7 cellular contexts compared by ENCODE assay signal in the genomic region with DNA sequence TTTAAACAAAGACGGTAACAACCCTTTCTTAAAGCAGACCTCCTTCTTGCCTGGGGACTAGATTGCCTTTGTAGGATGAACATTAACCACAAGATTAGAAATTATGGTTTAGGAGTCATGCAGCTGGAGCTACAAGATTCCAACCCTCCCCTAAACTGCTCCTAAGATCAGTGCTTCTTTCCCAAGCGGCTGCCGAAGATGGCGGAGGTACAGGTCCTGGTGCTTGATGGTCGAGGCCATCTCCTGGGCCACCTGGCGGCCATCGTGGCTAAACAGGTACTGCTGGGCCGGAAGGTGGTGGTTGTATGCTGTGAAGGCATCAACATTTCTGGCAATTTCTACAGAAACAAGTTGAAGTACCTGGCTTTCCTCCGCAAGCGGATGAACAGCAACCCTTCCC. TPM values are rescaled to one million over a fixed set of nuclear protein-coding genes. Genes with fewer than 3 reads are reported as not detected.
"Had no signal": no experiment of that assay in that cellular context is flagged by ENCODE, and none has a peak within 500 bp of the region (broad histone marks: within the 10 kb centered on the region; RNA-seq: fewer than 3 reads in every experiment).

No MANE protein-coding gene starts in this region.

RNA-seq across cellular contexts. Expression of gene GPRC5A, which starts 16.1 kb away (rescaled TPM):
- total RNA-seq: activated CD4-positive, alpha-beta T cell treated with anti-CD3 and anti-CD28 coated beads, Interleukin-2, amount 10 ng/mL, durations not matched to agents 24 days and 14 days; activated CD8-positive, alpha-beta memory T cell treated with anti-CD3 and anti-CD28 coated beads for 36 hours; activated CD8-positive, alpha-beta memory T cell treated with anti-CD3 and anti-CD28 coated beads, Interleukin-2, amount 10 ng/mL, durations not matched to agents 7 days and 5 days; activated CD8-positive, alpha-beta T cell treated with anti-CD3 and anti-CD28 coated beads, Interleukin-2, amount 10 ng/mL, durations not matched to agents 7 days and 5 days; activated T-helper 1 cell treated with anti-CD3 and anti-CD28 coated beads, Interleukin-12 subunit alpha, Interleukin-12 subunit beta, Interleukin-2, Interleukin-4 antibody, amounts not matched to agents 30 ng/mL and 10 ng/mL and 1 ng/mL, durations not matched to agents 14 hours and 24 hours and 36 hours; activated T-helper 2 cell treated with anti-CD3 and anti-CD28 coated beads, Interferon-gamma antibody, Interleukin-2, Interleukin-4, amounts not matched to agents 10 μg/mL and 5 μg/mL and 100 μg/mL, durations not matched to agents 14 hours and 24 hours and 36 hours; T-helper 1 cell treated with Interleukin-12 subunit alpha and Interleukin-12 subunit beta and Interleukin-4 antibody, amounts not matched to agents 30 ng/mL and 1 ng/mL, for 36 hours had no signal
